Comparison of ENCODE assay signal across 8 cellular contexts in genomic region chr19:49497047-49497789, GRCh38. TPM values are rescaled to one million over a fixed set of nuclear protein-coding genes. Genes with fewer than 3 reads are reported as not detected.
DNase-seq lines count a peak whose midpoint lies in the region; ATAC-seq and TF ChIP-seq lines count a peak whose summit lies in the region.

No MANE protein-coding gene starts in this region.

- H3K4me1 ChIP-seq in effector memory CD4-positive, alpha-beta T cell (ENCODE audit: control insufficient read depth, insufficient read depth, low read length, poor library complexity, severe bottlenecking) = peaks cover 29% of the 10 kb centered on the region

- no peak for TF ChIP-seq CTCF in GM10248 (IDR thresholded peaks at IDR 0.05; ENCODE audit: control extremely low read depth, extremely low read depth, low read depth, missing control alignments)
- no peak for TF ChIP-seq CTCF in NB4 (IDR thresholded peaks at IDR 0.05; ENCODE audit: low read depth, low read length)
- no peak for TF ChIP-seq CTCF in mesothelial cell of epicardium (IDR thresholded peaks at IDR 0.05; ENCODE audit: unreplicated experiment)

- H3K9me3 Mint-ChIP-seq in activated CD4-positive, alpha-beta T cell treated with anti-CD3 and anti-CD28 coated beads, Interleukin-2, amount 10 ng/mL, durations not matched to agents 24 days and 14 days = no peaks in the 10 kb centered on the region
- no peaks in the 10 kb centered on the region for H3K9me3 Mint-ChIP-seq in mesothelial cell of epicardium

- H3K4me3 ChIP-seq in NB4 (ENCODE audit: low read depth, low read length) = peak overlapping the region; percentile 100
- H3K4me3 ChIP-seq in effector memory CD4-positive, alpha-beta T cell (ENCODE audit: insufficient read depth, low read depth, low read length, poor library complexity, severe bottlenecking) = peak overlapping the region; percentile 92

- CTCF ChIA-PET in GM10248 (lab: Yijun Ruan, JAX) = interaction anchor here (1.0 kb wide), 1 partner anchor 9 kb away, joined by 3 read pairs; no protein-coding TSS in a partner anchor

- peaks cover 36% of the 10 kb centered on the region for H3K36me3 ChIP-seq in effector memory CD4-positive, alpha-beta T cell (ENCODE audit: control insufficient read depth, insufficient read depth, low read length)

- peaks cover 57% of the 10 kb centered on the region for H3K4me1 Mint-ChIP-seq in activated CD4-positive, alpha-beta T cell treated with anti-CD3 and anti-CD28 coated beads, Interleukin-2, amount 10 ng/mL, durations not matched to agents 24 days and 14 days
- H3K4me1 Mint-ChIP-seq in mesothelial cell of epicardium = peaks cover 26% of the 10 kb centered on the region

- no peak for ATAC-seq in GM18870 (IDR thresholded peaks at IDR 0.05; ENCODE audit: unreplicated experiment)

- POLR2A ChIA-PET in GM10248 (lab: Yijun Ruan, JAX) = no interaction called here

- H3K4me3 Mint-ChIP-seq in activated CD4-positive, alpha-beta T cell treated with anti-CD3 and anti-CD28 coated beads, Interleukin-2, amount 10 ng/mL, durations not matched to agents 24 days and 14 days = peak overlapping the region; percentile 98
- peak overlapping the region; percentile 97 for H3K4me3 Mint-ChIP-seq in mesothelial cell of epicardium

- no peaks in the 10 kb centered on the region for H3K27me3 Mint-ChIP-seq in activated CD4-positive, alpha-beta T cell treated with anti-CD3 and anti-CD28 coated beads, Interleukin-2, amount 10 ng/mL, durations not matched to agents 24 days and 14 days
- no peaks in the 10 kb centered on the region for H3K27me3 Mint-ChIP-seq in mesothelial cell of epicardium (ENCODE audit: low read depth)

- peak overlapping the region; percentile 97 for H3K27ac ChIP-seq in effector memory CD4-positive, alpha-beta T cell (ENCODE audit: insufficient read depth, low read length, poor library complexity, severe bottlenecking)

- no peaks in the 10 kb centered on the region for H3K9me3 ChIP-seq in effector memory CD4-positive, alpha-beta T cell (ENCODE audit: control insufficient read depth, low read length)

- peak overlapping the region; percentile 99 for H3K27ac Mint-ChIP-seq in activated CD4-positive, alpha-beta T cell treated with anti-CD3 and anti-CD28 coated beads, Interleukin-2, amount 10 ng/mL, durations not matched to agents 24 days and 14 days
- peak overlapping the region; percentile 97 for H3K27ac Mint-ChIP-seq in mesothelial cell of epicardium

- peaks cover 56% of the 10 kb centered on the region for H3K36me3 Mint-ChIP-seq in activated CD4-positive, alpha-beta T cell treated with anti-CD3 and anti-CD28 coated beads, Interleukin-2, amount 10 ng/mL, durations not matched to agents 24 days and 14 days (ENCODE audit: low read depth)
- peaks cover 16% of the 10 kb centered on the region for H3K36me3 Mint-ChIP-seq in mesothelial cell of epicardium

- no peaks in the 10 kb centered on the region for H3K27me3 ChIP-seq in effector memory CD4-positive, alpha-beta T cell (replicated peaks; ENCODE audit: control insufficient read depth, insufficient read depth, low read length, poor library complexity, severe bottlenecking)

- TF ChIP-seq POLR2A in NB4 (IDR thresholded peaks at IDR 0.05; ENCODE audit: extremely low read depth, insufficient read length) = peak; percentile 38

- peak; percentile 56 for DNase-seq in GM10248 (ENCODE audit: extremely low spot score)
- DNase-seq in NB4 (ENCODE audit: low read depth) = peak; percentile 87
- DNase-seq in activated CD4-positive, alpha-beta T cell treated with anti-CD3 and anti-CD28 coated beads, Interleukin-2, amount 10 ng/mL, durations not matched to agents 24 days and 14 days = peak; percentile 93
- peak; percentile 62 to 75 (median 70) for DNase-seq in effector memory CD4-positive, alpha-beta T cell
- no peak for DNase-seq in mesothelial cell of epicardium (ENCODE audit: low spot score in 2 of 2, unreplicated experiment in 2 of 2)
- peak; percentile 40 for DNase-seq in stromal cell of bone marrow (ENCODE audit: low read depth)
- DNase-seq in globus pallidus (ENCODE audit: low spot score) = no peak

- intact Hi-C loops in activated CD4-positive, alpha-beta T cell treated with anti-CD3 and anti-CD28 coated beads, Interleukin-2, amount 10 ng/mL, durations not matched to agents 24 days and 14 days (cut with micrococcal nuclease) = loop anchor here (2.0 kb wide), 2 partner anchors 44 to 180 kb away; partner anchors contain the start of genes ALDH16A1 and PRMT1

RNA-seq across cellular contexts. Expression of gene RPS11, which starts 1.0 kb away (rescaled TPM):
- 2,059 and 2,078 TPM in 2 replicates for total RNA-seq in activated CD4-positive, alpha-beta T cell treated with anti-CD3 and anti-CD28 coated beads, Interleukin-2, amount 10 ng/mL, durations not matched to agents 24 days and 14 days
- 2,052 to 2,151 TPM (median 2,132 TPM) in 3 replicates for total RNA-seq in mesothelial cell of epicardium

RNA-seq across cellular contexts. Expression of gene RPL13A, which starts 9.8 kb away (rescaled TPM):
- 3,031 and 3,032 TPM in 2 replicates for total RNA-seq in activated CD4-positive, alpha-beta T cell treated with anti-CD3 and anti-CD28 coated beads, Interleukin-2, amount 10 ng/mL, durations not matched to agents 24 days and 14 days
- total RNA-seq in mesothelial cell of epicardium = 2,869 to 2,959 TPM (median 2,954 TPM) in 3 replicates

RNA-seq across cellular contexts. Expression of gene FCGRT, which starts 15.2 kb away (rescaled TPM):
- total RNA-seq in activated CD4-positive, alpha-beta T cell treated with anti-CD3 and anti-CD28 coated beads, Interleukin-2, amount 10 ng/mL, durations not matched to agents 24 days and 14 days = 0.99 and 1.1 TPM in 2 replicates
- total RNA-seq in mesothelial cell of epicardium = 121 to 132 TPM (median 127 TPM) in 3 replicates

RNA-seq across cellular contexts. Expression of gene FLT3LG, which starts 23.2 kb away (rescaled TPM):
- 51.8 and 57.6 TPM in 2 replicates for total RNA-seq in activated CD4-positive, alpha-beta T cell treated with anti-CD3 and anti-CD28 coated beads, Interleukin-2, amount 10 ng/mL, durations not matched to agents 24 days and 14 days
- total RNA-seq in mesothelial cell of epicardium = 1.8 to 2.4 TPM (median 2.0 TPM) in 3 replicates

RNA-seq across cellular contexts. Expression of gene RCN3, which starts 30.6 kb away (rescaled TPM):
- total RNA-seq in activated CD4-positive, alpha-beta T cell treated with anti-CD3 and anti-CD28 coated beads, Interleukin-2, amount 10 ng/mL, durations not matched to agents 24 days and 14 days = 2.0 and 4.3 TPM in 2 replicates
- 30.3 to 35.1 TPM (median 31.1 TPM) in 3 replicates for total RNA-seq in mesothelial cell of epicardium

Comparison
In these comparisons a context has a peak if more than half of its experiments do, and no peak if none do; other contexts are left out.
1. DNase-seq: peak in GM10248 (single experiment), NB4 (single experiment), activated CD4-positive, alpha-beta T cell treated with anti-CD3 and anti-CD28 coated beads, Interleukin-2, amount 10 ng/mL, durations not matched to agents 24 days and 14 days (single experiment), effector memory CD4-positive, alpha-beta T cell (3 of 3) and stromal cell of bone marrow (single experiment); none in mesothelial cell of epicardium (0 of 2) and globus pallidus (single experiment).
2. RNA of gene FCGRT, which starts 15.2 kb away (total RNA-seq): 121 to 132 TPM in mesothelial cell of epicardium; 0.99 to 1.1 TPM in activated CD4-positive, alpha-beta T cell treated with anti-CD3 and anti-CD28 coated beads, Interleukin-2, amount 10 ng/mL, durations not matched to agents 24 days and 14 days; every median in the first group is over 10 times any median in the second.